ENCODE assay signal across 12 cellular contexts in the genomic region with DNA sequence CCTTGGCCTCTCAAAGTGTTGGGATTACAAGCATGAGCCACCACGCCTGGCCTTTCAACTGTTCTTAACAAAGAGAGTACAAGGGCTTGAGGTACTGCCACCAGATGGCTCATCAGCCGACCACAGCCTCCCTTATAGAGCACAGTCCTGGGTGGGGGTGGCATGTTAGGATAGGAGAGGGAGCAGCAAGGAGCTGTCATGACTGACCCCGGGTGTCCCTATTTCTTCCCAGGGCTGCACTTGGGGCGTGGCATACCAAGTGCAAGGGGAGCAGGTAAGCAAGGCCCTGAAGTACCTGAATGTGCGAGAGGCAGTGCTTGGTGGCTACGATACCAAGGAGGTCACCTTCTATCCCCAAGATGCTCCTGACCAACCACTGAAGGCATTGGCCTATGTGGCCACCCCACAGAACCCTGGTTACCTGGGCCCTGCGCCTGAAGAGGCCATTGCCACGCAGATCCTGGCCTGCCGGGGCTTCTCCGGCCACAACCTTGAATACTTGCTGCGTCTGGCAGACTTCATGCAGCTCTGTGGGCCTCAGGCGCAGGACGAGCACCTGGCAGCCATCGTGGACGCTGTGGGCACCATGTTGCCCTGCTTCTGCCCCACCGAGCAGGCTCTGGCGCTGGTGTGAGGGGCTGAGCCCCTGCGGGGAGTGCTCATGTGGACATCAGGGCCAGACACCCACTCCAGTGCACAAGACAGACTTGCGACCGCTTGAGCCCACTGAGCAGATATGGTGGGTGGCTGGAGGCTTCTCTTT. TPM values are rescaled to one million over a fixed set of nuclear protein-coding genes. Genes with fewer than 3 reads are reported as not detected.
A peak's percentile ranks its signal among the peaks of the same experiment; 100 is the strongest.
DNase-seq lines count a peak whose midpoint lies in the region; ATAC-seq and TF ChIP-seq lines count a peak whose summit lies in the region.
"Had no signal": no experiment of that assay in that cellular context is flagged by ENCODE, and none has a peak within 500 bp of the region (broad histone marks: within the 10 kb centered on the region; RNA-seq: fewer than 3 reads in every experiment).

No MANE protein-coding gene starts in this region.

- no peaks in the 10 kb centered on the region for H3K9me3 ChIP-seq in CD4-positive, alpha-beta T cell (ENCODE audit: control insufficient read depth, low read length)
- no peaks in the 10 kb centered on the region for H3K9me3 ChIP-seq in muscle layer of colon (ENCODE audit: low read length)
- H3K9me3 ChIP-seq: MG63 had no signal

- H3K4me1 Mint-ChIP-seq in CD4-positive, alpha-beta T cell (ENCODE audit: low read depth) = peaks cover 10% of the 10 kb centered on the region
- peaks cover 49% of the 10 kb centered on the region for H3K4me1 Mint-ChIP-seq in activated naive CD8-positive, alpha-beta T cell treated with anti-CD3 and anti-CD28 coated beads for 36 hours

- peak overlapping the region; percentile 96 for H3K4me3 Mint-ChIP-seq in CD4-positive, alpha-beta T cell
- peak overlapping the region; percentile 94 for H3K4me3 Mint-ChIP-seq in activated naive CD8-positive, alpha-beta T cell treated with anti-CD3 and anti-CD28 coated beads for 36 hours

- CTCF ChIA-PET in AG04449 (lab: Yijun Ruan, JAX) = interaction anchor here (1.0 to 3.3 kb wide), 6 partner anchors 9 to 69 kb away, joined by 3 to 28 read pairs (median 4); no protein-coding TSS in a partner anchor
- CTCF ChIA-PET in CD4-positive, alpha-beta T cell (lab: Charles Lee) = interaction anchor here (1.3 to 4.5 kb wide), 2 partner anchors 14 to 25 kb away, joined by 4 to 37 read pairs; no protein-coding TSS in a partner anchor

- H3K27ac Mint-ChIP-seq in CD4-positive, alpha-beta T cell = no peak overlapping the region
- H3K27ac Mint-ChIP-seq in activated naive CD8-positive, alpha-beta T cell treated with anti-CD3 and anti-CD28 coated beads for 36 hours = peak overlapping the region; percentile 97

- no peak overlapping the region for H3K9ac ChIP-seq in muscle layer of colon (ENCODE audit: low read length)

- DNase-seq in AG04449 (ENCODE audit: low read depth, low spot score) (no peak), SHP77 (lab: John Stamatoyannopoulos, UW) (no peak), pons (ENCODE audit: low spot score) (no peak), RPMI8226 (no peak), NAMALWA (ENCODE audit: low spot score) (no peak)
- no peak for DNase-seq in CD4-positive, alpha-beta T cell
- DNase-seq in activated naive CD8-positive, alpha-beta T cell treated with anti-CD3 and anti-CD28 coated beads for 36 hours = no peak
- DNase-seq: activated CD8-positive, alpha-beta memory T cell treated with anti-CD3 and anti-CD28 coated beads for 24 hours; DMS153; MG63; NCI-H510A had no signal

- H3K27me3 ChIP-seq in CD4-positive, alpha-beta T cell (ENCODE audit: control insufficient read depth, insufficient read depth, low read length) = no peaks in the 10 kb centered on the region
- no peaks in the 10 kb centered on the region for H3K27me3 ChIP-seq in muscle layer of colon (ENCODE audit: control insufficient read depth in 1 of 2, insufficient read depth in 2 of 2, low read length in 2 of 2)
- H3K27me3 ChIP-seq: MG63 had no signal

- no peaks in the 10 kb centered on the region for H3K9me3 Mint-ChIP-seq in CD4-positive, alpha-beta T cell
- no peaks in the 10 kb centered on the region for H3K9me3 Mint-ChIP-seq in activated naive CD8-positive, alpha-beta T cell treated with anti-CD3 and anti-CD28 coated beads for 36 hours

- H3K4me1 ChIP-seq in muscle layer of colon (ENCODE audit: insufficient read depth, low read length) = peaks cover 34% of the 10 kb centered on the region

- no peak for TF ChIP-seq CTCF in AG04449 (IDR thresholded peaks at IDR 0.05; ENCODE audit: insufficient read depth, low read length, missing control alignments)
- no peak for TF ChIP-seq CTCF in CD4-positive, alpha-beta T cell (IDR thresholded peaks at IDR 0.05)

- H3K36me3 ChIP-seq in muscle layer of colon (ENCODE audit: insufficient read depth, low read length) = no peaks in the 10 kb centered on the region

- H3K27ac ChIP-seq in CD4-positive, alpha-beta T cell (ENCODE audit: low read depth, low read length) = no peak overlapping the region
- peak overlapping the region; percentile 65 for H3K27ac ChIP-seq in muscle layer of colon (ENCODE audit: low read depth, low read length)

- POLR2A ChIA-PET in AG04449 (lab: Yijun Ruan, JAX) = interaction anchor here (0.9 to 3.7 kb wide), 4 partner anchors 8 to 59 kb away, joined by 3 to 54 read pairs (median 40); no protein-coding TSS in a partner anchor
- POLR2A ChIA-PET in CD4-positive, alpha-beta T cell (lab: Charles Lee) = no interaction called here

- peaks cover 9% of the 10 kb centered on the region for H3K36me3 Mint-ChIP-seq in CD4-positive, alpha-beta T cell (ENCODE audit: low read depth)
- peaks cover 33% of the 10 kb centered on the region for H3K36me3 Mint-ChIP-seq in activated naive CD8-positive, alpha-beta T cell treated with anti-CD3 and anti-CD28 coated beads for 36 hours

- ATAC-seq in CD4-positive, alpha-beta T cell (ENCODE audit: poor library complexity) = no peak

- peak overlapping the region; percentile 96 for H3K4me3 ChIP-seq in AG04449 (ENCODE audit: low read depth, low read length)
- H3K4me3 ChIP-seq in muscle layer of colon (ENCODE audit: low read depth in 1 of 2, low read length in 2 of 2) = no peak overlapping the region
- H3K4me3 ChIP-seq: MG63 had no signal

- intact Hi-C loops in CD4-positive, alpha-beta T cell (cut with DNase I, micrococcal nuclease) = loop anchor here in 1 of 2 experiments (10.0 kb wide), 3 partner anchors 51 to 449 kb away; a partner anchor contains a TSS

- no peaks in the 10 kb centered on the region for H3K27me3 Mint-ChIP-seq in CD4-positive, alpha-beta T cell
- peaks cover 3% of the 10 kb centered on the region for H3K27me3 Mint-ChIP-seq in activated naive CD8-positive, alpha-beta T cell treated with anti-CD3 and anti-CD28 coated beads for 36 hours

RNA-seq across cellular contexts. Expression of a gene that starts 2.1 kb away (rescaled TPM):
- under 1 TPM; 0.42 to 0.47 TPM for total RNA-seq in CD4-positive, alpha-beta T cell
- 10 to 100 TPM; 43.9 to 45.8 TPM for total RNA-seq in activated naive CD8-positive, alpha-beta T cell treated with anti-CD3 and anti-CD28 coated beads for 36 hours

RNA-seq across cellular contexts. Expression of a gene that starts 26.2 kb away (rescaled TPM):
- total RNA-seq in CD4-positive, alpha-beta T cell = under 1 TPM; 0.11 to 0.14 TPM
- not detected for total RNA-seq in activated naive CD8-positive, alpha-beta T cell treated with anti-CD3 and anti-CD28 coated beads for 36 hours

Comparison
In these comparisons a context has a peak if more than half of its experiments do, and no peak if none do; other contexts are left out.
1. RNA of a gene that starts 2.1 kb away (total RNA-seq): 43.9 to 45.8 TPM in activated naive CD8-positive, alpha-beta T cell treated with anti-CD3 and anti-CD28 coated beads for 36 hours; 0.42 to 0.47 TPM in CD4-positive, alpha-beta T cell; every median in the first group is over 10 times any median in the second.